ENCODE assay signal across 1 cellular context in the genomic region with DNA sequence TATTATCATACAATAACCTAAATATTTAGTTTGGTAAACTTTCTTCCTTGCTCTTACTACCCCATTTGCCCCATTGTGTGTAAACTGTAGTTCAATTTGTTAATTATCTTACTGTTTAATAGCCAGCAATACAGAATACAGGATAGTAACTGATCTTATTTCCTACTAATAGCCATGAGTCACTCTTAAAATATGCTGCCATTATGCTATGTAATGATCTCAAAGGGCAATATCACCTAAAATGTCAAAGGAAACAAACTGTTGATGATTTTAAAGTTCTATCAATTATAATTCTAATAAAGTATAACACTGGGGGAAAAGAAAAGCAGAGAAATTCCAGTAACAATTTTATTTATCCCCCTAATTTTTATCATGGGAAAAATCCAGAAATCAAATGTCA.
TF ChIP-seq lines count a peak whose summit lies in the region.

No MANE protein-coding gene starts in this region.

TF ChIP-seq in endothelial cell of umbilical vein, 7 proteins besides CTCF, POLR2A, EP300 and RAD21:
- TF ChIP-seq FOS (IDR thresholded peaks at IDR 0.05; ENCODE audit: borderline replicate concordance, insufficient read depth, low read length) (peak; percentile 75), GATA2 (IDR thresholded peaks at IDR 0.05; ENCODE audit: insufficient read depth, insufficient read length, low read depth, low read length) (no peak), JUN (IDR thresholded peaks at IDR 0.05; ENCODE audit: borderline replicate concordance, insufficient read depth, insufficient read length, low read depth) (peak; percentile 85)
